Comparison of ENCODE assay signal across 1 cellular context in genomic region chr7:127782075-127782474, GRCh38.
TF ChIP-seq lines count a peak whose summit lies in the region.

No MANE protein-coding gene starts in this region.

TF ChIP-seq in SK-N-SH treated with all-trans-retinoic acid at 6 μM for 48 hours, 23 proteins besides CTCF, POLR2A, EP300 and RAD21 (continued from another document):
- TF ChIP-seq TSHZ2 (CRISPR knock-in tag; IDR thresholded peaks at IDR 0.05) (peak; percentile 75; the same call in 1 of the 2 replicates), TCF4 (CRISPR knock-in tag; IDR thresholded peaks at IDR 0.05; ENCODE audit: borderline replicate concordance) (peak; percentile 69)
TF ChIP-seq in SK-N-SH treated with all-trans-retinoic acid at 6 μM for 48 hours: peak in this region for 5.
